In genomic region chr1:923991-924618, GRCh38 we compare ENCODE assay signal across 8 cellular contexts. TPM values are rescaled to one million over a fixed set of nuclear protein-coding genes. Genes with fewer than 3 reads are reported as not detected.
DNase-seq lines count a peak whose midpoint lies in the region; ATAC-seq and TF ChIP-seq lines count a peak whose summit lies in the region.

No MANE protein-coding gene starts in this region.

- H3K9me3 ChIP-seq in AG04450 (ENCODE audit: control insufficient read depth, insufficient read depth, low read length) (no peaks in the 10 kb centered on the region; the same call in 1 of the 2 replicates), IMR-90 (ENCODE audit: control insufficient read depth, insufficient read depth, low read length) (no peaks in the 10 kb centered on the region), colonic mucosa (no peaks in the 10 kb centered on the region), osteoblast (ENCODE audit: low read depth, low read length) (no peaks in the 10 kb centered on the region)

- H3K36me3 ChIP-seq in IMR-90 (ENCODE audit: control insufficient read depth, insufficient read depth, low read length), result peaks cover 2% of the 10 kb centered on the region; the same call in 1 of the 2 replicates
- H3K36me3 ChIP-seq in colonic mucosa, result no peaks in the 10 kb centered on the region
- H3K36me3 ChIP-seq in osteoblast (ENCODE audit: insufficient read depth, low read length), result no peaks in the 10 kb centered on the region

- H4K5ac ChIP-seq in IMR-90 (ENCODE audit: low read depth, low read length), result no peak overlapping the region

- dilution Hi-C loops in IMR-90 (cut with HindIII; ENCODE audit: low sequenced_read_pairs, unreplicated experiment), result no loop called here

- peaks cover 7% of the 10 kb centered on the region for H3K27me3 ChIP-seq in AG04450 (ENCODE audit: control insufficient read depth, insufficient read depth, low read length)
- H3K27me3 ChIP-seq in IMR-90 (ENCODE audit: control insufficient read depth, insufficient read depth, low read length), result no peaks in the 10 kb centered on the region
- peaks cover 82% of the 10 kb centered on the region for H3K27me3 ChIP-seq in colonic mucosa
- H3K27me3 ChIP-seq in osteoblast (ENCODE audit: insufficient read depth, low read length), result peaks cover 11% of the 10 kb centered on the region

- no peak overlapping the region for H3K56ac ChIP-seq in IMR-90 (ENCODE audit: extremely low read depth, insufficient read depth, low read length)

- CTCF ChIA-PET in AG04450 (lab: Charles Lee) (no interaction called here), IMR-90 (lab: Yijun Ruan, JAX) (interaction anchor here (0.6 kb wide), 1 partner anchor 15 kb away, joined by 3 read pairs; no protein-coding TSS in a partner anchor)

- 1% methylated on average over 48 of the region's 92 CpGs; no CpG with 5 or more reads in 1 of the 2 experiments for WGBS in IMR-90 (ENCODE audit: extremely low coverage in 2 of 2, insufficient read length in 1 of 2), 2 experiments

- in situ Hi-C loops in IMR-90 (cut with MboI; ENCODE audit: low sequenced_read_pairs), result no loop called here

- H4K20me1 ChIP-seq in IMR-90 (ENCODE audit: insufficient read depth, low read length) (peaks cover 3% of the 10 kb centered on the region), osteoblast (ENCODE audit: insufficient read depth, low read length) (peaks cover 55% of the 10 kb centered on the region)

- H3K4ac ChIP-seq in IMR-90 (ENCODE audit: low read depth, low read length), result no peak overlapping the region

- H4K91ac ChIP-seq in IMR-90 (ENCODE audit: insufficient read depth, low read depth, low read length), result no peak overlapping the region

- H3K27ac ChIP-seq in AG04450 (ENCODE audit: low read depth, low read length) (no peak overlapping the region), IMR-90 (ENCODE audit: insufficient read depth, low read length) (no peak overlapping the region; the same call in 1 of the 2 replicates), colonic mucosa (no peak overlapping the region), osteoblast (ENCODE audit: low read depth, low read length) (no peak overlapping the region)

- H3K9me1 ChIP-seq in IMR-90 (ENCODE audit: insufficient read depth, low read length), result peaks cover 5% of the 10 kb centered on the region

- no peak for TF ChIP-seq CTCF in AG04450 (IDR thresholded peaks at IDR 0.05; ENCODE audit: low read depth, low read length)
- no peak for TF ChIP-seq CTCF in IMR-90 (conservative IDR thresholded peaks at IDR 0.05; ENCODE audit: low read depth, low read length)
- TF ChIP-seq CTCF in colonic mucosa (IDR thresholded peaks at IDR 0.05), result no peak
- TF ChIP-seq CTCF in osteoblast (IDR thresholded peaks at IDR 0.05; ENCODE audit: extremely low read depth, low read depth, low read length), result no peak

- peak overlapping the region; percentile 80 for H2AFZ ChIP-seq in IMR-90 (replicated peaks; ENCODE audit: low read length, poor library complexity)
- H2AFZ ChIP-seq in osteoblast (ENCODE audit: low read length), result no peak overlapping the region

- H3K23ac ChIP-seq in IMR-90 (ENCODE audit: low read depth, low read length), result no peak overlapping the region

- no TSS peak for BruUV-seq in IMR-90 (replicated peaks; lab: Mats Ljungman, UMichigan)

- no peak for TF ChIP-seq RAD21 in IMR-90 (IDR thresholded peaks at IDR 0.05; ENCODE audit: low read length)

- ATAC-seq in IMR-90 (ENCODE audit: low read depth), result peak; percentile 8

- TF ChIP-seq POLR2A in IMR-90 (IDR thresholded peaks at IDR 0.05; ENCODE audit: low read depth, low read length), result no peak; the same call in 1 of the 2 replicates

- no peak overlapping the region for H3K18ac ChIP-seq in IMR-90 (ENCODE audit: low read depth, low read length)

- peaks cover 4 to 23% of the 10 kb centered on the region in 2 experiments; a peak in 2 of 4 replicates for H3K79me1 ChIP-seq in IMR-90 (ENCODE audit: low read depth in 1 of 2, low read length in 2 of 2)

- intact Hi-C loops in IMR-90 (cut with micrococcal nuclease), result loop anchor here (2.0 to 5.0 kb wide), 2 partner anchors 17 to 33 kb away; partner anchors contain the start of gene NOC2L
- intact Hi-C loops in colonic mucosa (cut with DNase I), result no loop called here

- H3K4me3 ChIP-seq in AG04450 (ENCODE audit: low read depth, low read length), result peak overlapping the region; percentile 50; the same call in 1 of the 2 replicates
- peak overlapping the region; percentile 59 for H3K4me3 ChIP-seq in IMR-90 (ENCODE audit: insufficient read depth, low read depth, low read length)
- H3K4me3 ChIP-seq in colonic mucosa, result peak overlapping the region; percentile 34
- peak overlapping the region; percentile 75 for H3K4me3 ChIP-seq in osteoblast (ENCODE audit: insufficient read depth, low read length)

- H4K8ac ChIP-seq in IMR-90 (ENCODE audit: low read depth in 2 of 2, low read length in 2 of 2), result peak overlapping the region in 1 of 2 experiments; percentile 72; a peak in 1 of 4 replicates

- DNase-seq in AG04450 (ENCODE audit: low read depth, low spot score) (no peak), IMR-90 (no peak), colonic mucosa (no peak), osteoblast (ENCODE audit: insufficient read length, low spot score, missing footprints) (peak; percentile 95), A172 (ENCODE audit: low spot score) (no peak), NCI-H510A treated with DMSO at 0.1 percent for 48 hours (lab: John Stamatoyannopoulos, UW) (no peak)
- no peak for DNase-seq in activated effector memory CD4-positive, alpha-beta T cell treated with Interleukin-2 at 50 U/mL for 16 hours
- no peak for DNase-seq in activated CD4-positive, alpha-beta T cell treated with anti-CD3 and anti-CD28 coated beads, Interleukin-2, amount 50 U/mL, for 48 hours

- no peak overlapping the region for H2AK5ac ChIP-seq in IMR-90 (ENCODE audit: low read depth, low read length)

- peak overlapping the region; percentile 65; the same call in 1 of the 2 replicates for H3K4me2 ChIP-seq in IMR-90 (ENCODE audit: low read depth, low read length)
- peak overlapping the region; percentile 80 for H3K4me2 ChIP-seq in osteoblast (ENCODE audit: insufficient read depth, low read length)

- H3K14ac ChIP-seq in IMR-90 (replicated peaks; ENCODE audit: low read depth, low read length), result no peak overlapping the region

- no peaks in the 10 kb centered on the region for H3K79me2 ChIP-seq in osteoblast (ENCODE audit: insufficient read depth, low read length)

- no peak overlapping the region for H2BK15ac ChIP-seq in IMR-90 (ENCODE audit: low read depth, low read length)

- peak overlapping the region; percentile 21 for H2BK5ac ChIP-seq in IMR-90 (ENCODE audit: low read depth, low read length, poor library complexity, severe bottlenecking)

- no peak overlapping the region for H2AK9ac ChIP-seq in IMR-90 (replicated peaks; ENCODE audit: low read depth, low read length, poor library complexity)

- H3K9ac ChIP-seq in IMR-90 (ENCODE audit: low read depth, low read length) (peak overlapping the region; percentile 63; the same call in 1 of the 2 replicates), colonic mucosa (ENCODE audit: low read depth in 2 of 2, low read length in 2 of 2) (peak overlapping the region in 1 of 2 donors; percentile 43)

- H2BK20ac ChIP-seq in IMR-90 (ENCODE audit: low read depth, low read length), result no peak overlapping the region

- H3K4me1 ChIP-seq in IMR-90 (ENCODE audit: control insufficient read depth, insufficient read depth, low read length) (peaks cover 15% of the 10 kb centered on the region), colonic mucosa (peaks cover 22% of the 10 kb centered on the region), osteoblast (ENCODE audit: insufficient read depth, low read length) (peaks cover 19% of the 10 kb centered on the region)

- POLR2A ChIA-PET in AG04450 (lab: Yijun Ruan, JAX), result interaction anchor here (0.6 to 1.1 kb wide), 2 partner anchors 9 to 18 kb away, joined by 6 to 8 read pairs; no protein-coding TSS in a partner anchor
- POLR2A ChIA-PET in IMR-90 (lab: Charles Lee; ENCODE audit: unreplicated experiment), result no interaction called here

- no peak overlapping the region for H2BK120ac ChIP-seq in IMR-90 (ENCODE audit: low read depth, low read length)

RNA-seq across cellular contexts. Expression of gene SAMD11, which starts 0.4 kb away (rescaled TPM):
- polyA plus RNA-seq in AG04450 (2011; rRNA removed) (1.6 and 2.1 TPM in 2 replicates), IMR-90 (2012; rRNA removed) (22.9 and 31.9 TPM in 2 replicates)
- polyA minus RNA-seq in AG04450 (2011; rRNA and poly(A)+ RNA removed), result 1.3 and 1.5 TPM in 2 replicates
- total RNA-seq in IMR-90 (2012; rRNA removed) (5.9 and 6.9 TPM in 2 replicates), colonic mucosa (1 to 10 TPM; 3.0 to 4.2 TPM), osteoblast (7.7 and 8.3 TPM in 2 replicates)
- 7.3 and 10.5 TPM in 2 replicates for polyA plus RNA-seq in IMR-90 (2012; cell fraction: cytosol; rRNA removed)
- polyA plus RNA-seq in IMR-90 (2012; cell fraction: nucleus; rRNA removed; ENCODE audit: low replicate concordance), result 30.0 and 141 TPM in 2 replicates
- total RNA-seq in A172 (2014; rRNA removed; shearing (Covaris generic)), result 37.0 and 62.7 TPM in 2 replicates

RNA-seq across cellular contexts. Expression of gene NOC2L, which starts 35.0 kb away (rescaled TPM):
- polyA plus RNA-seq in AG04450 (2011; rRNA removed) (36.1 and 41.7 TPM in 2 replicates), IMR-90 (2012; rRNA removed) (74.2 and 75.7 TPM in 2 replicates)
- polyA minus RNA-seq in AG04450 (2011; rRNA and poly(A)+ RNA removed), result 42.0 and 54.6 TPM in 2 replicates
- total RNA-seq in IMR-90 (2012; rRNA removed) (105 and 106 TPM in 2 replicates), colonic mucosa (100 to 1,000 TPM in 1 of 2 donors, 10 to 100 TPM in 1; 46.9 to 127 TPM), osteoblast (47.7 and 47.8 TPM in 2 replicates)
- 54.0 and 63.6 TPM in 2 replicates for polyA plus RNA-seq in IMR-90 (2012; cell fraction: cytosol; rRNA removed)
- polyA plus RNA-seq in IMR-90 (2012; cell fraction: nucleus; rRNA removed; ENCODE audit: low replicate concordance), result 86.7 and 138 TPM in 2 replicates
- 68.7 and 72.8 TPM in 2 replicates for total RNA-seq in A172 (2014; rRNA removed; shearing (Covaris generic))

RNA-seq across cellular contexts. Expression of gene KLHL17, which starts 36.3 kb away (rescaled TPM):
- 5.5 and 9.7 TPM in 2 replicates for polyA plus RNA-seq in AG04450 (2011; rRNA removed)
- 1.7 and 3.5 TPM in 2 replicates for polyA minus RNA-seq in AG04450 (2011; rRNA and poly(A)+ RNA removed)
- total RNA-seq in IMR-90 (2012; rRNA removed), result 3.4 and 3.6 TPM in 2 replicates
- 41.0 and 50.7 TPM in 2 replicates for polyA plus RNA-seq in IMR-90 (2012; rRNA removed)
- polyA plus RNA-seq in IMR-90 (2012; cell fraction: cytosol; rRNA removed), result 14.1 and 16.5 TPM in 2 replicates
- polyA plus RNA-seq in IMR-90 (2012; cell fraction: nucleus; rRNA removed; ENCODE audit: low replicate concordance), result 305 and 1,032 TPM in 2 replicates
- 10 to 100 TPM in 1 of 2 donors, 1 to 10 TPM in 1; 9.9 to 16.7 TPM for total RNA-seq in colonic mucosa
- 5.4 and 6.2 TPM in 2 replicates for total RNA-seq in osteoblast
- 2.9 and 8.0 TPM in 2 replicates for total RNA-seq in A172 (2014; rRNA removed; shearing (Covaris generic))

RNA-seq across cellular contexts. Expression of gene PLEKHN1, which starts 42.2 kb away (rescaled TPM):
- 0.06 and 0.15 TPM in 2 replicates for polyA plus RNA-seq in AG04450 (2011; rRNA removed)
- 0.09 and 0.14 TPM in 2 replicates for polyA minus RNA-seq in AG04450 (2011; rRNA and poly(A)+ RNA removed)
- 0.28 and 0.54 TPM in 2 replicates for total RNA-seq in IMR-90 (2012; rRNA removed)
- 2.1 and 2.3 TPM in 2 replicates for polyA plus RNA-seq in IMR-90 (2012; rRNA removed)
- polyA plus RNA-seq in IMR-90 (2012; cell fraction: cytosol; rRNA removed), result 0.66 and 1.7 TPM in 2 replicates
- 8.1 and 24.8 TPM in 2 replicates for polyA plus RNA-seq in IMR-90 (2012; cell fraction: nucleus; rRNA removed; ENCODE audit: low replicate concordance)
- total RNA-seq in colonic mucosa, result under 1 TPM; 0.61 to 0.64 TPM
- total RNA-seq in osteoblast, result 0.36 and 0.88 TPM in 2 replicates
- 0.62 and 0.93 TPM in 2 replicates for total RNA-seq in A172 (2014; rRNA removed; shearing (Covaris generic))

RNA-seq across cellular contexts. Expression of gene PERM1, which starts 57.8 kb away (rescaled TPM):
- polyA plus RNA-seq in AG04450 (2011; rRNA removed) (not detected in 2 replicates), IMR-90 (2012; rRNA removed) (not detected in 2 replicates)
- 0.37 TPM in 1 of 2 replicates, not detected in the other for polyA minus RNA-seq in AG04450 (2011; rRNA and poly(A)+ RNA removed)
- total RNA-seq in IMR-90 (2012; rRNA removed) (not detected in 2 replicates), colonic mucosa (not detected), osteoblast (not detected in 2 replicates)
- polyA plus RNA-seq in IMR-90 (2012; cell fraction: cytosol; rRNA removed), result not detected in 2 replicates
- polyA plus RNA-seq in IMR-90 (2012; cell fraction: nucleus; rRNA removed; ENCODE audit: low replicate concordance), result 0.02 and 0.03 TPM in 2 replicates
- total RNA-seq in A172 (2014; rRNA removed; shearing (Covaris generic)), result 0.29 TPM in 1 of 2 replicates, not detected in the other
